Comparison of ENCODE assay signal across 10 cellular contexts in the genomic region with DNA sequence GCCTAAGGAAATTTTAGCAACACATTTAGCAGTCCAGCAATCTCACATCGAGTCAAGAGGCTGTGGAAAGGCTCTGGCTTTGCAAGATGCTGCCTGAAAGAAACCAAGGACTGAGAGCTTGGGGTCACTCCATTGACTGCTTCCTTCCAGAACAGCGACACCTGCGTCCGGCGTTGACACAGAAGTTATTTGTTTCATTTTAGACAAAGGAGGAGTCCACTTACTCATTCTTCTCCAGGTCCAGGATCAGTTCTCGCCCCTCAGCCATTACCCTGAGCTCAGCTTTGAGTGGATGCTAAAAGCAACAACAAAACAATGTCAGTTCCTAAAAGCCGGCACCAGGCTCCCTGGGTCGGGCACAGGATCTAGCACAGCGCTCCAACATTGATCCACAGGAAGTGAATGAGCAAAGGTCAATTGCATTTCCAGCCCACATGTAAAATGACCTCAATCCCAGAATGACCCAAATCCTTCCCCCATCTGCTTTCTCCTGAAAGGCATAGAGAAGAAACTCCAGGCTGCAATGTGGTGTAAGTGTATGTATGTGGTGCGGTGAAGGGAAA. TPM values are rescaled to one million over a fixed set of nuclear protein-coding genes. Genes with fewer than 3 reads are reported as not detected.
A peak's percentile ranks its signal among the peaks of the same experiment; 100 is the strongest.
DNase-seq lines count a peak whose midpoint lies in the region; ATAC-seq and TF ChIP-seq lines count a peak whose summit lies in the region.
"Had no signal": no experiment of that assay in that cellular context is flagged by ENCODE, and none has a peak within 500 bp of the region (broad histone marks: within the 10 kb centered on the region; RNA-seq: fewer than 3 reads in every experiment).

No MANE protein-coding gene starts in this region.

- H3K9me3 ChIP-seq in esophagus (ENCODE audit: control insufficient read depth in 2 of 2, insufficient read depth in 1 of 2, low read depth in 1 of 2, low read length in 1 of 2) = no peaks in the 10 kb centered on the region

- 65 to 68% methylated on average over 10 of the region's 10 CpGs for WGBS in esophagus, 2 donors

- H3K27ac ChIP-seq in esophagus (ENCODE audit: low read depth in 2 of 2, low read length in 1 of 2) = peak overlapping the region; percentile 65 to 75

- DNase-seq in CD14-positive monocyte (ENCODE audit: low spot score) (no peak), NCI-H2227 treated with DMSO at 0.1 percent for 48 hours (lab: John Stamatoyannopoulos, UW) (peak; percentile 7), pons (ENCODE audit: low spot score) (peak; percentile 64), SIG-M5 treated with dmso at 0.1 percent for 504 hours (lab: John Stamatoyannopoulos, UW; ENCODE audit: unreplicated experiment) (no peak)
- DNase-seq: activated CD8-positive, alpha-beta memory T cell treated with anti-CD3 and anti-CD28 coated beads, Interleukin-2, amount 50 U/mL, for 48 hours; stimulated activated CD4-positive, alpha-beta T cell treated with anti-CD3 and anti-CD28 coated beads, Interleukin-4, amount 100 ng/mL, for 24 hours had no signal

- no peak for ATAC-seq in HG03432 (IDR thresholded peaks at IDR 0.05; ENCODE audit: unreplicated experiment)
- ATAC-seq in GM21576 (IDR thresholded peaks at IDR 0.05; ENCODE audit: unreplicated experiment) = no peak
- ATAC-seq in HG02981 (IDR thresholded peaks at IDR 0.05; ENCODE audit: unreplicated experiment) = no peak

- peaks cover 46 to 58% of the 10 kb centered on the region in 2 donors for H3K36me3 Mint-ChIP-seq in CD14-positive monocyte

- H3K27me3 Mint-ChIP-seq in CD14-positive monocyte (ENCODE audit: low read depth in 3 of 3) = peaks cover 0 to 2% (median 2%) of the 10 kb centered on the region in 3 donors

- intact Hi-C loops in CD14-positive monocyte (cut with micrococcal nuclease) = loop anchor here in 1 of 2 donors (10.0 kb wide), 1 partner anchor 51 kb away; no protein-coding TSS in a partner anchor

- H3K36me3 ChIP-seq in esophagus (ENCODE audit: control insufficient read depth in 2 of 2, insufficient read depth in 2 of 2, low read length in 1 of 2) = no peaks in the 10 kb centered on the region

- peaks cover 0 to 4% (median 0%) of the 10 kb centered on the region in 7 donors for H3K9me3 Mint-ChIP-seq in CD14-positive monocyte

- peak overlapping the region in 5 of 7 donors; percentile 64 to 82 (median 70) for H3K27ac Mint-ChIP-seq in CD14-positive monocyte

- no peak overlapping the region for H3K4me3 ChIP-seq in esophagus (ENCODE audit: low read depth in 1 of 2, low read length in 2 of 2)

- peaks cover 0 to 3% of the 10 kb centered on the region in 2 donors for H3K4me1 ChIP-seq in esophagus (ENCODE audit: control insufficient read depth in 2 of 2, insufficient read depth in 2 of 2, low read length in 1 of 2)

- peaks cover 81% of the 10 kb centered on the region for H3K4me1 Mint-ChIP-seq in CD14-positive monocyte

- peak; percentile 48 for TF ChIP-seq CTCF in CD14-positive monocyte (IDR thresholded peaks at IDR 0.05)

- no peaks in the 10 kb centered on the region for H3K27me3 ChIP-seq in esophagus (ENCODE audit: control insufficient read depth in 1 of 2, insufficient read depth in 2 of 2, low read length in 2 of 2)

- H3K4me3 Mint-ChIP-seq in CD14-positive monocyte = peak overlapping the region; percentile 54 to 76

RNA-seq across cellular contexts. Expression of gene ADAM19, which starts 11.3 kb away (rescaled TPM):
- polyA plus RNA-seq in CD14-positive monocyte = 1 to 10 TPM; 3.0 to 6.2 TPM
- 1 to 10 TPM; 2.1 to 2.3 TPM for polyA plus RNA-seq in esophagus

Comparison
In these comparisons a context has a peak if more than half of its experiments do, and no peak if none do; other contexts are left out.
1. DNase-seq: peak in NCI-H2227 treated with DMSO at 0.1 percent for 48 hours (single experiment) and pons (single experiment); none in CD14-positive monocyte (single experiment) and SIG-M5 treated with dmso at 0.1 percent for 504 hours (single experiment).